35 cellular contexts compared by ENCODE assay signal in the genomic region with DNA sequence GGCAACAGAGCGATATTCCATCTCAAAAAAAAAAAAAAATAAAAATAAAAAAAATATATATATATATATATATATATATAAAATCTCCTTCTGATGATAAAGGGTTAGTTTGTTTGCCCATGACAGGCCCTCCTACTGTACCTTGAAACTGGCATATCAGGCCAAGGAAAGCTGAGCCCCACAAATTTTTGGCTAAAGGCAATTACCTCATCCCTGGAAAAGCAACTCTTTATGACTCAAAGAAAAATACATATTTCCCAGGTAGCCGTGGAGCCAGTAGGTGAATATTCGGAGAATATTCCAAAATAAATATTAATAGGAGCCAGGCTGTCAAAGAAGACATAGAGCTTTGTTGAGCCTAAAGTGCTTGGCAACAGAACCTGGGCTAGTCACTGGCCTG.
DNase-seq lines count a peak whose midpoint lies in the region; ATAC-seq and TF ChIP-seq lines count a peak whose summit lies in the region.
"Had no signal": no experiment of that assay in that cellular context is flagged by ENCODE, and none has a peak within 500 bp of the region (broad histone marks: within the 10 kb centered on the region; RNA-seq: fewer than 3 reads in every experiment).

No MANE protein-coding gene starts in this region.

- H3K36me3 ChIP-seq in right atrium auricular region (no peaks in the 10 kb centered on the region), heart left ventricle (no peaks in the 10 kb centered on the region), body of pancreas (replicated peaks in 1 of 2; ENCODE audit: insufficient read depth in 1 of 2, low read depth in 2 of 2) (no peaks in the 10 kb centered on the region), endodermal cell (ENCODE audit: control insufficient read depth, insufficient read depth, low read length) (peaks cover 56% of the 10 kb centered on the region)
- H3K36me3 ChIP-seq: BE2C, BLaER1 had no signal

- peaks cover 65% of the 10 kb centered on the region for H3K36me3 Mint-ChIP-seq in endodermal cell (ENCODE audit: low read depth)
- no peaks in the 10 kb centered on the region for H3K36me3 Mint-ChIP-seq in osteocyte (ENCODE audit: unreplicated experiment)
- H3K36me3 Mint-ChIP-seq: CD14-positive monocyte; CD4-positive, CD25-positive, alpha-beta regulatory T cell; CD8-positive, alpha-beta T cell had no signal

- DNase-seq in right atrium auricular region (ENCODE audit: low spot score) (peak; percentile 13), heart left ventricle (no peak), body of pancreas (peak in 1 of 4 donors; percentile 7), endodermal cell (no peak), osteocyte (ENCODE audit: extremely low spot score, unreplicated experiment) (peak; percentile 7), NCI-H1930 (lab: John Stamatoyannopoulos, UW) (no peak)
- DNase-seq in stimulated activated CD4-positive, alpha-beta T cell treated with anti-CD3 and anti-CD28 coated beads, Interleukin-2, amount 100 ng/mL, for 24 hours: no peak
- DNase-seq: 8988T; ACHN; AML-193; BE2C; C1 segment of cervical spinal cord; Caco-2; Calu3; CD4-positive, alpha-beta memory T cell; CD4-positive, alpha-beta T cell; CD4-positive, CD25-positive, alpha-beta regulatory T cell; CD8-positive, alpha-beta memory T cell; CD8-positive, alpha-beta T cell; COR-L47; DMS 273 treated with DMSO at 0.1 percent for 48 hours; DMS153; DMS53; DMS79; DMS79 treated with DMSO at 0.1 percent for 48 hours; DND-41; EL had no signal

- H3K27ac Mint-ChIP-seq in endodermal cell (no peak overlapping the region), osteocyte (ENCODE audit: unreplicated experiment) (no peak overlapping the region)
- H3K27ac Mint-ChIP-seq: B cell; CD14-positive monocyte; CD4-positive, alpha-beta T cell; CD4-positive, CD25-positive, alpha-beta regulatory T cell; CD8-positive, alpha-beta memory T cell; CD8-positive, alpha-beta T cell had no signal

- ATAC-seq in heart left ventricle: no peak
- ATAC-seq in body of pancreas: peak; percentile 74
- no peak for ATAC-seq in HG03354 (IDR thresholded peaks at IDR 0.05; ENCODE audit: poor library complexity, severe bottlenecking, unreplicated experiment)
- ATAC-seq: A549; CD8-positive, alpha-beta T cell had no signal

- 67 to 88% (median 76%) methylated on average over 3 of the region's 3 CpGs for WGBS in heart left ventricle, 4 donors
- WGBS in body of pancreas, 2 donors: 48 to 68% methylated on average over 3 of the region's 3 CpGs
- WGBS in endodermal cell (ENCODE audit: insufficient coverage in 1 of 2, insufficient read length in 1 of 2), 2 experiments: 43% methylated on average over 2 of the region's 3 CpGs; no CpG with 5 or more reads in 1 of the 2 experiments

- H3K4me1 ChIP-seq in right atrium auricular region (no peaks in the 10 kb centered on the region), heart left ventricle (no peaks in the 10 kb centered on the region), body of pancreas (no peaks in the 10 kb centered on the region), endodermal cell (ENCODE audit: control insufficient read depth, insufficient read depth, low read length) (no peaks in the 10 kb centered on the region)
- H3K4me1 ChIP-seq: A549; BE2C; BLaER1; BLaER1 treated with 17β-estradiol and CSF1 and Interleukin-3, amounts not matched to agents 10 nM and 100 nM; Caco-2 had no signal

- H3K27me3 Mint-ChIP-seq in endodermal cell (ENCODE audit: insufficient read depth): no peaks in the 10 kb centered on the region
- no peaks in the 10 kb centered on the region for H3K27me3 Mint-ChIP-seq in osteocyte (ENCODE audit: unreplicated experiment)
- H3K27me3 Mint-ChIP-seq: B cell; CD4-positive, alpha-beta memory T cell; CD4-positive, alpha-beta T cell; CD4-positive, CD25-positive, alpha-beta regulatory T cell had no signal

- intact Hi-C loops in heart left ventricle (cut with DNase I) (no loop called here), body of pancreas (cut with DNase I) (no loop called here)

- H3K9me3 Mint-ChIP-seq in endodermal cell (peaks cover 59% of the 10 kb centered on the region), osteocyte (ENCODE audit: unreplicated experiment) (peaks cover 31% of the 10 kb centered on the region)

- no peak overlapping the region for H3K4me3 Mint-ChIP-seq in endodermal cell
- no peak overlapping the region for H3K4me3 Mint-ChIP-seq in osteocyte (ENCODE audit: unreplicated experiment)
- H3K4me3 Mint-ChIP-seq: B cell; CD14-positive monocyte; CD4-positive, alpha-beta memory T cell; CD4-positive, alpha-beta T cell; CD4-positive, CD25-positive, alpha-beta regulatory T cell; CD8-positive, alpha-beta memory T cell; CD8-positive, alpha-beta T cell had no signal

- TF ChIP-seq POLR2A in heart left ventricle (IDR thresholded peaks at IDR 0.05) (no peak), body of pancreas (IDR thresholded peaks at IDR 0.05) (no peak)

- no peaks in the 10 kb centered on the region for H3K27me3 ChIP-seq in right atrium auricular region
- H3K27me3 ChIP-seq in heart left ventricle: no peaks in the 10 kb centered on the region
- H3K27me3 ChIP-seq in body of pancreas: no peaks in the 10 kb centered on the region
- no peaks in the 10 kb centered on the region for H3K27me3 ChIP-seq in endodermal cell (ENCODE audit: control insufficient read depth, insufficient read depth, low read length, poor library complexity, severe bottlenecking)
- H3K27me3 ChIP-seq: BE2C; BLaER1; BLaER1 treated with 17β-estradiol and CSF1 and Interleukin-3, amounts not matched to agents 10 nM and 100 nM had no signal

- H3K4me3 ChIP-seq in right atrium auricular region: no peak overlapping the region
- no peak overlapping the region for H3K4me3 ChIP-seq in heart left ventricle
- no peak overlapping the region for H3K4me3 ChIP-seq in body of pancreas
- peak overlapping the region; percentile 6 for H3K4me3 ChIP-seq in endodermal cell (ENCODE audit: low read length)
- H3K4me3 ChIP-seq: A549; BLaER1; BLaER1 treated with 17β-estradiol and CSF1 and Interleukin-3, amounts not matched to agents 10 nM and 100 nM had no signal

- H3K9me3 ChIP-seq in right atrium auricular region: peaks cover 0 to 14% of the 10 kb centered on the region in 2 donors
- H3K9me3 ChIP-seq in heart left ventricle: peaks cover 0 to 18% (median 4%) of the 10 kb centered on the region in 12 donors
- H3K9me3 ChIP-seq in body of pancreas: no peaks in the 10 kb centered on the region
- H3K9me3 ChIP-seq in endodermal cell (ENCODE audit: control insufficient read depth, low read length): peaks cover 61% of the 10 kb centered on the region
- H3K9me3 ChIP-seq: BE2C had no signal

- no peaks in the 10 kb centered on the region for H3K4me1 Mint-ChIP-seq in endodermal cell
- no peaks in the 10 kb centered on the region for H3K4me1 Mint-ChIP-seq in osteocyte (ENCODE audit: unreplicated experiment)
- H3K4me1 Mint-ChIP-seq: B cell; CD14-positive monocyte; CD4-positive, alpha-beta memory T cell; CD4-positive, CD25-positive, alpha-beta regulatory T cell; CD8-positive, alpha-beta memory T cell had no signal

- no peak overlapping the region for H3K9ac ChIP-seq in endodermal cell (ENCODE audit: extremely low read depth, low read length, poor library complexity, severe bottlenecking)
- H3K9ac ChIP-seq: BLaER1; BLaER1 treated with 17β-estradiol and CSF1 and Interleukin-3, amounts not matched to agents 10 nM and 100 nM had no signal

- no peak overlapping the region for H3K27ac ChIP-seq in right atrium auricular region
- no peak overlapping the region for H3K27ac ChIP-seq in heart left ventricle
- H3K27ac ChIP-seq in body of pancreas: no peak overlapping the region
- H3K27ac ChIP-seq in endodermal cell (ENCODE audit: low read depth, low read length): no peak overlapping the region
- H3K27ac ChIP-seq: 22Rv1; A549; BLaER1; BLaER1 treated with 17β-estradiol and CSF1 and Interleukin-3, amounts not matched to agents 10 nM and 100 nM; C4-2B had no signal

- TF ChIP-seq CTCF in right atrium auricular region (IDR thresholded peaks at IDR 0.05) (no peak), heart left ventricle (IDR thresholded peaks at IDR 0.05) (no peak), body of pancreas (IDR thresholded peaks at IDR 0.05) (no peak), endodermal cell (conservative IDR thresholded peaks at IDR 0.05) (no peak), osteocyte (IDR thresholded peaks at IDR 0.05) (no peak)

Comparison
In these comparisons a context has a peak if more than half of its experiments do, and no peak if none do; other contexts are left out.
1. DNase-seq: peak in right atrium auricular region (single experiment) and osteocyte (single experiment); none in heart left ventricle (0 of 5), endodermal cell (single experiment), NCI-H1930 (0 of 2) and stimulated activated CD4-positive, alpha-beta T cell treated with anti-CD3 and anti-CD28 coated beads, Interleukin-2, amount 100 ng/mL, for 24 hours (0 of 2).